ENCODE assay signal across 19 cellular contexts in the genomic region with DNA sequence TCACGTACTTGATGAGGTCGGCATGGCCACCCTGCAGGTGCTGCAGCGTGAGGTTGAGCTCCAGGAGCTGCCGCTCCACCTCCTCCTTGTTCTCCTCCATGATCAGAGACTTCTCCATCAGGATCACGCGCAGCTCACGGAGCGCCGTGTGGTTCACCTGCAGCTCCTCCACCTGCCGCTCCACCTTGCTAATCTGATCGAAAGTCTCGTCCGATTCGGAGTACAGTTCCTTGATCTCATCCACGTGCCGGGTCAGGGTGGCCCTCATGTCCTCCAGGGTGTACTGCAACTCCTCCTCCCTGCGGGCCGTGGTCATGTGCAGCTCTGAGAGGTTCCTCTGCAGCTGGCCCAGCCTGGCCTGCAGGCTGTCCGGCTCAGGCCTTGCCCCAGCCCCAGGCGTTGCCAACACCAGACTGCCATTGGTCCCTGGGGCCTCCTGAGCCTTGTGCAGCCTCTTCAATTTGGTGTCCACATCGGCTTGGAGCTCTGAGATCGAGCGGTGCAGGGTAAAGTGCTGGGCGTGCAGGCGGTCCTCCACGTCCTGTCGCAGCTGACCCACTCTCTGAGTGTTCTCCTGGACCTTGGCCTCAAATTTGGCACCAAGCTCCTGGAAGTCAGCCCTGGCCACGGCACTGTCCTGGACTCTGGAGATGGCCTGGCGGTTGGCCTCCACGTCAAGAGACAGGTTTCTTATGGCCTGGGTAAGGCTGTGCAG. TPM values are rescaled to one million over a fixed set of nuclear protein-coding genes. Genes with fewer than 3 reads are reported as not detected.
DNase-seq lines count a peak whose midpoint lies in the region; ATAC-seq, FAIRE-seq and TF ChIP-seq lines count a peak whose summit lies in the region.
"Had no signal": no experiment of that assay in that cellular context is flagged by ENCODE, and none has a peak within 500 bp of the region (broad histone marks: within the 10 kb centered on the region; RNA-seq: fewer than 3 reads in every experiment).

No MANE protein-coding gene starts in this region.

- peaks cover 3% of the 10 kb centered on the region for H3K4me1 ChIP-seq in astrocyte (ENCODE audit: insufficient read depth, low read length)
- H3K4me1 ChIP-seq in liver (ENCODE audit: control insufficient read depth in 4 of 4, insufficient read depth in 4 of 4, low read length in 3 of 4), result peaks cover 12 to 39% (median 25%) of the 10 kb centered on the region in 4 donors
- peaks cover 0 to 28% (median 22%) of the 10 kb centered on the region in 4 donors for H3K4me1 ChIP-seq in sigmoid colon
- H3K4me1 ChIP-seq: BLaER1 treated with 17β-estradiol and CSF1 and Interleukin-3, amounts not matched to agents 10 nM and 100 nM had no signal

- WGBS in liver, result 56% methylated on average over 30 of the region's 30 CpGs
- 95 to 96% methylated on average over 30 of the region's 30 CpGs for WGBS in sigmoid colon, 2 donors

- H3K4me2 ChIP-seq in astrocyte (ENCODE audit: low read length), result no peak overlapping the region
- H3K4me2 ChIP-seq: BLaER1 treated with 17β-estradiol and CSF1 and Interleukin-3, amounts not matched to agents 10 nM and 100 nM had no signal

- no peak for FAIRE-seq in astrocyte (lab: Jason Lieb, UNC)

- no peak for TF ChIP-seq EP300 in sigmoid colon (IDR thresholded peaks at IDR 0.05)

- no peak for TF ChIP-seq CTCF in astrocyte (IDR thresholded peaks at IDR 0.05; ENCODE audit: insufficient read depth, low read depth, low read length)
- TF ChIP-seq CTCF in liver (IDR thresholded peaks at IDR 0.05; ENCODE audit: low read depth, low read length, missing input control), result no peak
- no peak for TF ChIP-seq CTCF in sigmoid colon (IDR thresholded peaks at IDR 0.05)

- no peak overlapping the region for H3K4me3 ChIP-seq in astrocyte (ENCODE audit: insufficient read depth, low read depth, low read length)
- no peak overlapping the region for H3K4me3 ChIP-seq in liver (ENCODE audit: low read depth in 1 of 3, low read length in 3 of 3)
- no peak overlapping the region for H3K4me3 ChIP-seq in sigmoid colon
- H3K4me3 ChIP-seq: BLaER1 treated with 17β-estradiol and CSF1 and Interleukin-3, amounts not matched to agents 10 nM and 100 nM; MG63 had no signal

- peaks cover 3% of the 10 kb centered on the region for H3K36me3 Mint-ChIP-seq in astrocyte (ENCODE audit: low read depth, unreplicated experiment)

- H3K9ac ChIP-seq in astrocyte (ENCODE audit: low read length) (no peak overlapping the region), liver (ENCODE audit: low read depth in 1 of 2, low read length in 2 of 2) (no peak overlapping the region)
- H3K9ac ChIP-seq: BLaER1 treated with 17β-estradiol and CSF1 and Interleukin-3, amounts not matched to agents 10 nM and 100 nM had no signal

- H3K9me3 ChIP-seq in astrocyte (ENCODE audit: insufficient read depth, low read depth, low read length) (no peaks in the 10 kb centered on the region), liver (ENCODE audit: control insufficient read depth in 4 of 4, low read length in 3 of 4) (no peaks in the 10 kb centered on the region), sigmoid colon (no peaks in the 10 kb centered on the region)
- H3K9me3 ChIP-seq: MG63 had no signal

- peaks cover 4% of the 10 kb centered on the region for H3K4me1 Mint-ChIP-seq in astrocyte (ENCODE audit: low read depth, unreplicated experiment)

- H3K27ac Mint-ChIP-seq in astrocyte (ENCODE audit: unreplicated experiment), result no peak overlapping the region
- H3K27ac Mint-ChIP-seq: HFFc6 had no signal

- H2AFZ ChIP-seq in astrocyte (ENCODE audit: low read depth, low read length), result no peak overlapping the region

- H3K27me3 ChIP-seq in astrocyte (ENCODE audit: insufficient read depth, low read length) (peaks cover 5% of the 10 kb centered on the region), liver (ENCODE audit: control insufficient read depth in 4 of 4, insufficient read depth in 4 of 4, low read length in 3 of 4) (no peaks in the 10 kb centered on the region), sigmoid colon (peaks cover 0 to 16% (median 0%) of the 10 kb centered on the region in 3 donors)
- H3K27me3 ChIP-seq: BLaER1 treated with 17β-estradiol and CSF1 and Interleukin-3, amounts not matched to agents 10 nM and 100 nM; MG63 had no signal

- H3K79me2 ChIP-seq in astrocyte (ENCODE audit: insufficient read depth, low read length), result no peaks in the 10 kb centered on the region

- ATAC-seq in activated CD4-positive, CD25-positive, alpha-beta regulatory T cell treated with anti-CD3 and anti-CD28 coated beads, Interleukin-2, amount 50 U/mL, for 24 hours, result no peak
- ATAC-seq in GM21786 (IDR thresholded peaks at IDR 0.05; ENCODE audit: unreplicated experiment), result no peak
- no peak for ATAC-seq in HG02642 (IDR thresholded peaks at IDR 0.05; ENCODE audit: poor library complexity, unreplicated experiment)

- H3K9me3 Mint-ChIP-seq in astrocyte (ENCODE audit: unreplicated experiment), result no peaks in the 10 kb centered on the region
- H3K9me3 Mint-ChIP-seq: HFFc6 had no signal

- TF ChIP-seq POLR2A in sigmoid colon (IDR thresholded peaks at IDR 0.05), result no peak

- H3K27ac ChIP-seq in astrocyte (ENCODE audit: low read depth, low read length) (no peak overlapping the region), liver (ENCODE audit: low read depth in 1 of 2, low read length in 2 of 2) (peak overlapping the region in 1 of 2 donors; percentile 31), sigmoid colon (no peak overlapping the region)
- H3K27ac ChIP-seq: 22Rv1; BLaER1 treated with 17β-estradiol and CSF1 and Interleukin-3, amounts not matched to agents 10 nM and 100 nM had no signal

- intact Hi-C loops in sigmoid colon (cut with DNase I), result no loop called here

- H4K20me1 ChIP-seq in astrocyte (ENCODE audit: insufficient read depth, low read length), result no peaks in the 10 kb centered on the region
- H4K20me1 ChIP-seq: BLaER1 treated with 17β-estradiol and CSF1 and Interleukin-3, amounts not matched to agents 10 nM and 100 nM had no signal

- peak overlapping the region; percentile 45 for H3K4me3 Mint-ChIP-seq in astrocyte (ENCODE audit: unreplicated experiment)
- H3K4me3 Mint-ChIP-seq: HFFc6 had no signal

- H3K27me3 Mint-ChIP-seq in astrocyte (ENCODE audit: low read depth, unreplicated experiment), result peaks cover 21% of the 10 kb centered on the region

- peak; percentile 20 for DNase-seq in activated CD4-positive, CD25-positive, alpha-beta regulatory T cell treated with anti-CD3 and anti-CD28 coated beads, Interleukin-2, amount 50 U/mL, for 72 hours
- no peak for DNase-seq in astrocyte (ENCODE audit: low read depth)
- DNase-seq in sigmoid colon, result peak; percentile 65
- DNase-seq in pons (ENCODE audit: low spot score), result no peak
- DNase-seq: DMS 273 treated with DMSO at 0.1 percent for 48 hours, GOT3, HFFc6, MG63, NCI-H1105, NCI-H1694 treated with DMSO at 0.1 percent for 48 hours, NCI-H446 treated with DMSO at 0.1 percent for 48 hours, NCI-H774 had no signal

- H3K36me3 ChIP-seq in astrocyte (ENCODE audit: insufficient read depth, low read length) (no peaks in the 10 kb centered on the region), liver (ENCODE audit: control insufficient read depth in 4 of 4, insufficient read depth in 3 of 4, low read depth in 1 of 4, low read length in 3 of 4) (no peaks in the 10 kb centered on the region), sigmoid colon (no peaks in the 10 kb centered on the region)
- H3K36me3 ChIP-seq: BLaER1 treated with 17β-estradiol and CSF1 and Interleukin-3, amounts not matched to agents 10 nM and 100 nM; MG63 had no signal

- TF ChIP-seq RAD21 in liver (IDR thresholded peaks at IDR 0.05), result peak; percentile 40 to 46

TF ChIP-seq in liver, 16 proteins besides CTCF, POLR2A, EP300 and RAD21:
- TF ChIP-seq SP1 (IDR thresholded peaks at IDR 0.05), result peak; percentile 75
- no peak for TF ChIP-seq ZBTB33 (IDR thresholded peaks at IDR 0.05)
- peak; percentile 65 for TF ChIP-seq HNF4G (IDR thresholded peaks at IDR 0.05)
- peak; percentile 59 for TF ChIP-seq YY1 (IDR thresholded peaks at IDR 0.05)
- peak in 1 of 2 donors; percentile 41 for TF ChIP-seq JUND (IDR thresholded peaks at IDR 0.05)
- no peak for TF ChIP-seq EGR1 (IDR thresholded peaks at IDR 0.05; ENCODE audit: low read depth in 2 of 2)
- no peak for TF ChIP-seq FOXA1 (IDR thresholded peaks at IDR 0.05)
- no peak for TF ChIP-seq TAF1 (conservative IDR thresholded peaks at IDR 0.05)
- no peak for TF ChIP-seq MAX (IDR thresholded peaks at IDR 0.05)
- peak; percentile 51 to 77 for TF ChIP-seq RXRA (IDR thresholded peaks at IDR 0.05)
- TF ChIP-seq HNF4A (conservative IDR thresholded peaks at IDR 0.05), result peak; percentile 87 to 95
TF ChIP-seq in liver: peak in this region for 6.

RNA-seq across cellular contexts. Expression of gene MMRN2, which starts 13.9 kb away (rescaled TPM):
- total RNA-seq in astrocyte, result 0.27 and 0.46 TPM in 2 replicates
- 10 to 100 TPM; 11.0 to 12.1 TPM for total RNA-seq in liver
- 1 to 10 TPM; 1.7 to 6.2 TPM for polyA plus RNA-seq in liver
- 10 to 100 TPM in 3 of 4 donors, 1 to 10 TPM in 1; 8.6 to 23.3 (median 14.1) TPM for total RNA-seq in sigmoid colon
- polyA plus RNA-seq in sigmoid colon, result 1 to 10 TPM in 2 of 3 donors, under 1 TPM in 1; 0.92 to 6.5 (median 1.8) TPM

RNA-seq across cellular contexts. Expression of gene SNCG, which starts 14.9 kb away (rescaled TPM):
- 3.0 TPM in 2 replicates for total RNA-seq in astrocyte
- total RNA-seq in liver, result 1 to 10 TPM in 1 of 2 donors, under 1 TPM in 1; 0.84 to 1.2 TPM
- polyA plus RNA-seq in liver, result 1 to 10 TPM; 2.1 to 2.6 TPM
- total RNA-seq in sigmoid colon, result 10 to 100 TPM; 24.2 to 55.0 (median 38.4) TPM
- polyA plus RNA-seq in sigmoid colon, result 10 to 100 TPM in 2 of 3 donors, 1 to 10 TPM in 1; 4.6 to 24.0 (median 11.4) TPM

RNA-seq across cellular contexts. Expression of gene ADIRF, which starts 24.8 kb away (rescaled TPM):
- total RNA-seq in astrocyte (not detected in 2 replicates), liver (10 to 100 TPM in 1 of 2 donors, under 1 TPM in 1; 0.61 to 17.1 TPM), sigmoid colon (10 to 100 TPM; 45.3 to 98.1 (median 67.1) TPM)
- polyA plus RNA-seq in liver (10 to 100 TPM; 54.5 to 96.3 TPM), sigmoid colon (100 to 1,000 TPM; 112 to 157 (median 118) TPM)
- total RNA-seq: Daoy had no signal

Comparison
In these comparisons a context has a peak if more than half of its experiments do, and no peak if none do; other contexts are left out.
1. DNase-seq: peak in activated CD4-positive, CD25-positive, alpha-beta regulatory T cell treated with anti-CD3 and anti-CD28 coated beads, Interleukin-2, amount 50 U/mL, for 72 hours (single experiment) and sigmoid colon (single experiment); none in astrocyte (single experiment) and pons (single experiment).